ENCODE assay signal across 1 cellular context in the genomic region with DNA sequence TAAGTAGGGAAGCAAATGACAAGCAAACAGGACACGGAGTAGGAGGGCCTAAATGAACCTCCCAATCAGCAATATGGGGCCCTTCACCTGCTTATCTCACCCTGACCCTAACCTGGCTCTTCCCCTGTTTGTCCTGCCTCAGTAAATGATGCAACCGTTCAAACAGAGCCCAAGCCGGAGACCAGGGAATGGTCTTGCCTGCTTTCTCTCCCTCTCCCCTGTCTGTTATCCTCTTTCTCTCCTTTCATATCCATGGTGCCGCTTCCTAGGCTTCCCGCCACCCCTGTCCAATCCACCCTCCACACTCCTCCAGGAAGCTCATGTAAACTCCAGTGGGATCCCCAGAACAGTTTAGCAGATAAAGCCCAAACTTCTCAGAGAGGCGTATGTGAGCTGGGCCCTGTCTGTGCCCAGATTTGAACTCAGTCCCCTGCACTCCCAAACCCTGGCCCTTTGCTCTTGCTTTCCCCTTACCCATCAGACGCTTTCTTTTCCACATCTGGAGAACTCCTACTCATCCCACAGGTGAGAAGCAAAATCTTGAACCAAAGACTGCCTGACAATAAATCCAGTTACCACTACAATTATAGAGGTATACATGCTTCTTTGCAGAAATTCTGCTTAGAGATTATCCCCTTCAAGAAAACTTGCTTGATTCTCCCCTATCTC.
TF ChIP-seq lines count a peak whose summit lies in the region.

No MANE protein-coding gene starts in this region.

TF ChIP-seq in K562, 482 proteins besides CTCF, POLR2A, EP300 and RAD21 (continued from another document and continues in another):
- TF ChIP-seq, protein P1, sequence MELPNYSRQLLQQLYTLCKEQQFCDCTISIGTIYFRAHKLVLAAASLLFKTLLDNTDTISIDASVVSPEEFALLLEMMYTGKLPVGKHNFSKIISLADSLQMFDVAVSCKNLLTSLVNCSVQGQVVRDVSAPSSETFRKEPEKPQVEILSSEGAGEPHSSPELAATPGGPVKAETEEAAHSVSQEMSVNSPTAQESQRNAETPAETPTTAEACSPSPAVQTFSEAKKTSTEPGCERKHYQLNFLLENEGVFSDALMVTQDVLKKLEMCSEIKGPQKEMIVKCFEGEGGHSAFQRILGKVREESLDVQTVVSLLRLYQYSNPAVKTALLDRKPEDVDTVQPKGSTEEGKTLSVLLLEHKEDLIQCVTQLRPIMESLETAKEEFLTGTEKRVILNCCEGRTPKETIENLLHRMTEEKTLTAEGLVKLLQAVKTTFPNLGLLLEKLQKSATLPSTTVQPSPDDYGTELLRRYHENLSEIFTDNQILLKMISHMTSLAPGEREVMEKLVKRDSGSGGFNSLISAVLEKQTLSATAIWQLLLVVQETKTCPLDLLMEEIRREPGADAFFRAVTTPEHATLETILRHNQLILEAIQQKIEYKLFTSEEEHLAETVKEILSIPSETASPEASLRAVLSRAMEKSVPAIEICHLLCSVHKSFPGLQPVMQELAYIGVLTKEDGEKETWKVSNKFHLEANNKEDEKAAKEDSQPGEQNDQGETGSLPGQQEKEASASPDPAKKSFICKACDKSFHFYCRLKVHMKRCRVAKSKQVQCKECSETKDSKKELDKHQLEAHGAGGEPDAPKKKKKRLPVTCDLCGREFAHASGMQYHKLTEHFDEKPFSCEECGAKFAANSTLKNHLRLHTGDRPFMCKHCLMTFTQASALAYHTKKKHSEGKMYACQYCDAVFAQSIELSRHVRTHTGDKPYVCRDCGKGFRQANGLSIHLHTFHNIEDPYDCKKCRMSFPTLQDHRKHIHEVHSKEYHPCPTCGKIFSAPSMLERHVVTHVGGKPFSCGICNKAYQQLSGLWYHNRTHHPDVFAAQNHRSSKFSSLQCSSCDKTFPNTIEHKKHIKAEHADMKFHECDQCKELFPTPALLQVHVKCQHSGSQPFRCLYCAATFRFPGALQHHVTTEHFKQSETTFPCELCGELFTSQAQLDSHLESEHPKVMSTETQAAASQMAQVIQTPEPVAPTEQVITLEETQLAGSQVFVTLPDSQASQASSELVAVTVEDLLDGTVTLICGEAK (IDR thresholded peaks at IDR 0.05), result no peak; the same call in 1 of the 2 replicates
- TF ChIP-seq, protein P1 (CRISPR knock-in tag; IDR thresholded peaks at IDR 0.05), result no peak
- TF ChIP-seq, protein P2, sequence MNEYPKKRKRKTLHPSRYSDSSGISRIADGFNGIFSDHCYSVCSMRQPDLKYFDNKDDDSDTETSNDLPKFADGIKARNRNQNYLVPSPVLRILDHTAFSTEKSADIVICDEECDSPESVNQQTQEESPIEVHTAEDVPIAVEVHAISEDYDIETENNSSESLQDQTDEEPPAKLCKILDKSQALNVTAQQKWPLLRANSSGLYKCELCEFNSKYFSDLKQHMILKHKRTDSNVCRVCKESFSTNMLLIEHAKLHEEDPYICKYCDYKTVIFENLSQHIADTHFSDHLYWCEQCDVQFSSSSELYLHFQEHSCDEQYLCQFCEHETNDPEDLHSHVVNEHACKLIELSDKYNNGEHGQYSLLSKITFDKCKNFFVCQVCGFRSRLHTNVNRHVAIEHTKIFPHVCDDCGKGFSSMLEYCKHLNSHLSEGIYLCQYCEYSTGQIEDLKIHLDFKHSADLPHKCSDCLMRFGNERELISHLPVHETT (CRISPR knock-in tag; conservative IDR thresholded peaks at IDR 0.05 in 1 of 2, IDR thresholded peaks at IDR 0.05 in 1 of 2), result no peak
- TF ChIP-seq ZNF184 (CRISPR knock-in tag; IDR thresholded peaks at IDR 0.05) (peak; percentile 81; the same call in 1 of the 2 replicates), ZNF384 (IDR thresholded peaks at IDR 0.05; ENCODE audit: low read depth, low read length) (no peak), POLR3A (IDR thresholded peaks at IDR 0.05; ENCODE audit: borderline replicate concordance, extremely low read depth, insufficient read depth, insufficient read length) (no peak), MEF2D (tag; conservative IDR thresholded peaks at IDR 0.05; ENCODE audit: low read depth) (no peak), NR2C2 (CRISPR knock-in tag; IDR thresholded peaks at IDR 0.05) (no peak), NR2C2 (tag; IDR thresholded peaks at IDR 0.05) (no peak), ZFP36 (IDR thresholded peaks at IDR 0.05; ENCODE audit: low read depth, low read length, partially characterized antibody) (no peak), JUNB (CRISPR knock-in tag; conservative IDR thresholded peaks at IDR 0.05) (no peak), MECOM (CRISPR knock-in tag; IDR thresholded peaks at IDR 0.05) (peak; percentile 73; the same call in 1 of the 2 replicates), KLF6 (CRISPR knock-in tag; IDR thresholded peaks at IDR 0.05; ENCODE audit: borderline replicate concordance) (0 out of 2 replicates have a peak, but pooled peaks have one; percentile 19), ZNF584 (CRISPR knock-in tag; IDR thresholded peaks at IDR 0.05; ENCODE audit: low read depth) (no peak), NFRKB (IDR thresholded peaks at IDR 0.05; ENCODE audit: low read depth) (peak; percentile 73; the same call in 1 of the 2 replicates), RBM34 (IDR thresholded peaks at IDR 0.05; ENCODE audit: borderline replicate concordance, insufficient read depth, low read length) (no peak), KLF16 (IDR thresholded peaks at IDR 0.05) (no peak)
- TF ChIP-seq, protein P3, sequence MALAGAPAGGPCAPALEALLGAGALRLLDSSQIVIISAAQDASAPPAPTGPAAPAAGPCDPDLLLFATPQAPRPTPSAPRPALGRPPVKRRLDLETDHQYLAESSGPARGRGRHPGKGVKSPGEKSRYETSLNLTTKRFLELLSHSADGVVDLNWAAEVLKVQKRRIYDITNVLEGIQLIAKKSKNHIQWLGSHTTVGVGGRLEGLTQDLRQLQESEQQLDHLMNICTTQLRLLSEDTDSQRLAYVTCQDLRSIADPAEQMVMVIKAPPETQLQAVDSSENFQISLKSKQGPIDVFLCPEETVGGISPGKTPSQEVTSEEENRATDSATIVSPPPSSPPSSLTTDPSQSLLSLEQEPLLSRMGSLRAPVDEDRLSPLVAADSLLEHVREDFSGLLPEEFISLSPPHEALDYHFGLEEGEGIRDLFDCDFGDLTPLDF (CRISPR knock-in tag; IDR thresholded peaks at IDR 0.05), result no peak
- TF ChIP-seq, protein P4, sequence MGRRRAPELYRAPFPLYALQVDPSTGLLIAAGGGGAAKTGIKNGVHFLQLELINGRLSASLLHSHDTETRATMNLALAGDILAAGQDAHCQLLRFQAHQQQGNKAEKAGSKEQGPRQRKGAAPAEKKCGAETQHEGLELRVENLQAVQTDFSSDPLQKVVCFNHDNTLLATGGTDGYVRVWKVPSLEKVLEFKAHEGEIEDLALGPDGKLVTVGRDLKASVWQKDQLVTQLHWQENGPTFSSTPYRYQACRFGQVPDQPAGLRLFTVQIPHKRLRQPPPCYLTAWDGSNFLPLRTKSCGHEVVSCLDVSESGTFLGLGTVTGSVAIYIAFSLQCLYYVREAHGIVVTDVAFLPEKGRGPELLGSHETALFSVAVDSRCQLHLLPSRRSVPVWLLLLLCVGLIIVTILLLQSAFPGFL (CRISPR knock-in tag; IDR thresholded peaks at IDR 0.05), result no peak
- TF ChIP-seq, protein P5, sequence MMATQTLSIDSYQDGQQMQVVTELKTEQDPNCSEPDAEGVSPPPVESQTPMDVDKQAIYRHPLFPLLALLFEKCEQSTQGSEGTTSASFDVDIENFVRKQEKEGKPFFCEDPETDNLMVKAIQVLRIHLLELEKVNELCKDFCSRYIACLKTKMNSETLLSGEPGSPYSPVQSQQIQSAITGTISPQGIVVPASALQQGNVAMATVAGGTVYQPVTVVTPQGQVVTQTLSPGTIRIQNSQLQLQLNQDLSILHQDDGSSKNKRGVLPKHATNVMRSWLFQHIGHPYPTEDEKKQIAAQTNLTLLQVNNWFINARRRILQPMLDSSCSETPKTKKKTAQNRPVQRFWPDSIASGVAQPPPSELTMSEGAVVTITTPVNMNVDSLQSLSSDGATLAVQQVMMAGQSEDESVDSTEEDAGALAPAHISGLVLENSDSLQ (IDR thresholded peaks at IDR 0.05), result peak; percentile 48
- TF ChIP-seq, protein P6, sequence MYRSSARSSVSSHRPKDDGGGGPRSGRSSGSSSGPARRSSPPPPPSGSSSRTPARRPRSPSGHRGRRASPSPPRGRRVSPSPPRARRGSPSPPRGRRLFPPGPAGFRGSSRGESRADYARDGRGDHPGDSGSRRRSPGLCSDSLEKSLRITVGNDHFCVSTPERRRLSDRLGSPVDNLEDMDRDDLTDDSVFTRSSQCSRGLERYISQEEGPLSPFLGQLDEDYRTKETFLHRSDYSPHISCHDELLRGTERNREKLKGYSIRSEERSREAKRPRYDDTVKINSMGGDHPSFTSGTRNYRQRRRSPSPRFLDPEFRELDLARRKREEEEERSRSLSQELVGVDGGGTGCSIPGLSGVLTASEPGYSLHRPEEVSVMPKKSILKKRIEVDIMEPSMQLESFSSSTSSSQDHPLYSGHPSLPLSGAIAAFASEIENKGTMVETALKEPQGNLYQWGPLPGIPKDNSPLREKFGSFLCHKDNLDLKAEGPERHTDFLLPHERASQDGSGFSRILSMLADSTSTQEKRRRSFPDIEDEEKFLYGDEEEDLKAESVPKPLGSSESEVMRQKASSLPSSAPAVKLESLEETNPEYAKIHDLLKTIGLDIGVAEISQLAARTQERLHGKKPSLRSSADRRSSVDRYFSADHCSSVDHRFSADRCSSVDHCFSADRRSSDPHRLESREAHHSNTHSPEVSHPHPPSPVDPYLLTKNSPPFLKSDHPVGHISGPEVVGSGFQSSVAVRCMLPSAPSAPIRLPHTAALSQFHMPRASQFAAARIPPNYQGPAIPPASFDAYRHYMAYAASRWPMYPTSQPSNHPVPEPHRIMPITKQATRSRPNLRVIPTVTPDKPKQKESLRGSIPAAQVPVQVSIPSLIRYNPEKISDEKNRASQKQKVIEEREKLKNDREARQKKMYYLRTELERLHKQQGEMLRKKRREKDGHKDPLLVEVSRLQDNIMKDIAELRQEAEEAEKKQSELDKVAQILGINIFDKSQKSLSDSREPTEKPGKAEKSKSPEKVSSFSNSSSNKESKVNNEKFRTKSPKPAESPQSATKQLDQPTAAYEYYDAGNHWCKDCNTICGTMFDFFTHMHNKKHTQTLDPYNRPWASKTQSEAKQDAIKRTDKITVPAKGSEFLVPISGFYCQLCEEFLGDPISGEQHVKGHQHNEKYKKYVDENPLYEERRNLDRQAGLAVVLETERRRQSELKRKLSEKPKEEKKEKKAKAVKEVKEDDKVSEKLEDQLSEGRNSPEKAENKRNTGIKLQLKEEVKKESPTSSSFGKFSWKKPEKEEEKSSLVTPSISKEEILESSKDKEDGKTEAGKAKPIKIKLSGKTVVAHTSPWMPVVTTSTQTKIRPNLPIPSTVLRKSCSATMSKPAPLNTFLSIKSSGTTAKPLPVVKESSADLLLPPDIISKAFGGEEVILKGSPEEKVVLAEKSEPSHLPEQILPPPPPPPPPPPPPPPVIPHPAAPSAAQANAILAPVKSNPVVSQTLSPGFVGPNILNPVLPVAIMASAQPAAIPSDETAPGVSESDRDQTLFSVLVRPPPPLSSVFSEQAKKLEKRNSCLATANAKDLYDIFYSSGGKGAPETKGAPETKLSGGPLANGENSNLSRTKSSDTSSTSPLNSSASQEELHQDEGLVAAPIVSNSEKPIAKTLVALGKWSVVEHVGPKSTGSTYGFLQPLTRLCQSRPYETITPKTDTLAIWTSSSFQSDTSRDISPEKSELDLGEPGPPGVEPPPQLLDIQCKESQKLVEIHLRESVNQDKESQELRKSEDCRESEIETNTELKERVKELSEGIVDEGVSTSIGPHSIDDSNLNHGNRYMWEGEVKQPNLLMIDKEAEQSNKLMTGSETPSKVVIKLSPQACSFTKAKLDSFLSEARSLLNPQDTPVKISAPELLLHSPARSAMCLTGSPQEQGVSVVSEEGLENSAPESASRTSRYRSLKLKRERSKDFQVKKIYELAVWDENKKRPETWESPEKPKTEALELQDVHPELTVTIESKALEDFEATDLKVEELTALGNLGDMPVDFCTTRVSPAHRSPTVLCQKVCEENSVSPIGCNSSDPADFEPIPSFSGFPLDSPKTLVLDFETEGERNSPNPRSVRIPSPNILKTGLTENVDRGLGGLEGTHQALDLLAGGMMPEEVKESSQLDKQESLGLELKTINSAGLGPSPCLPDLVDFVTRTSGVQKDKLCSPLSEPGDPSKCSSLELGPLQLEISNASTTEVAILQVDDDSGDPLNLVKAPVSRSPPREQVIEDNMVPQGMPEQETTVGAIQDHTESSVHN (IDR thresholded peaks at IDR 0.05; ENCODE audit: borderline replicate concordance in 1 of 2, low read depth in 1 of 2), result no peak
- TF ChIP-seq, protein P7, sequence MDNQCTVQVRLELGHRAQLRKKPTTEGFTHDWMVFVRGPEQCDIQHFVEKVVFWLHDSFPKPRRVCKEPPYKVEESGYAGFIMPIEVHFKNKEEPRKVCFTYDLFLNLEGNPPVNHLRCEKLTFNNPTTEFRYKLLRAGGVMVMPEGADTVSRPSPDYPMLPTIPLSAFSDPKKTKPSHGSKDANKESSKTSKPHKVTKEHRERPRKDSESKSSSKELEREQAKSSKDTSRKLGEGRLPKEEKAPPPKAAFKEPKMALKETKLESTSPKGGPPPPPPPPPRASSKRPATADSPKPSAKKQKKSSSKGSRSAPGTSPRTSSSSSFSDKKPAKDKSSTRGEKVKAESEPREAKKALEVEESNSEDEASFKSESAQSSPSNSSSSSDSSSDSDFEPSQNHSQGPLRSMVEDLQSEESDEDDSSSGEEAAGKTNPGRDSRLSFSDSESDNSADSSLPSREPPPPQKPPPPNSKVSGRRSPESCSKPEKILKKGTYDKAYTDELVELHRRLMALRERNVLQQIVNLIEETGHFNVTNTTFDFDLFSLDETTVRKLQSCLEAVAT (IDR thresholded peaks at IDR 0.05), result no peak
